ENCODE assay signal across 10 cellular contexts in genomic region chrX:8042304-8042703, GRCh38.
DNase-seq lines count a peak whose midpoint lies in the region; ATAC-seq and TF ChIP-seq lines count a peak whose summit lies in the region.
"Had no signal": no experiment of that assay in that cellular context is flagged by ENCODE, and none has a peak within 500 bp of the region (broad histone marks: within the 10 kb centered on the region; RNA-seq: fewer than 3 reads in every experiment).

No MANE protein-coding gene starts in this region.

- no peaks in the 10 kb centered on the region for H3K36me3 Mint-ChIP-seq in activated T-helper 1 cell treated with anti-CD3 and anti-CD28 coated beads, Interleukin-12 subunit alpha, Interleukin-12 subunit beta, Interleukin-2, Interleukin-4 antibody, amounts not matched to agents 30 ng/mL and 10 ng/mL and 1 ng/mL, durations not matched to agents 14 hours and 24 hours and 36 hours (ENCODE audit: low read depth)
- H3K36me3 Mint-ChIP-seq: natural killer cell treated with Interleukin-12 subunit alpha and Interleukin-12 subunit beta and Interleukin-15 and Interleukin-18, amount 100 ng/mL, for 72 hours had no signal

- H3K9me3 ChIP-seq in lower lobe of right lung: no peaks in the 10 kb centered on the region

- H3K27ac ChIP-seq in lower lobe of right lung: no peak overlapping the region

- H3K36me3 ChIP-seq in lower lobe of right lung: no peaks in the 10 kb centered on the region

- TF ChIP-seq CTCF in fibroblast of villous mesenchyme (IDR thresholded peaks at IDR 0.05; ENCODE audit: insufficient read depth, low read depth, low read length): peak; percentile 30
- no peak for TF ChIP-seq CTCF in lower lobe of right lung (IDR thresholded peaks at IDR 0.05)

- no peaks in the 10 kb centered on the region for H3K27me3 ChIP-seq in lower lobe of right lung (ENCODE audit: low read depth)

- no peaks in the 10 kb centered on the region for H3K27me3 Mint-ChIP-seq in activated T-helper 1 cell treated with anti-CD3 and anti-CD28 coated beads, Interleukin-12 subunit alpha, Interleukin-12 subunit beta, Interleukin-2, Interleukin-4 antibody, amounts not matched to agents 30 ng/mL and 10 ng/mL and 1 ng/mL, durations not matched to agents 14 hours and 24 hours and 36 hours (ENCODE audit: insufficient read depth)

- H3K4me3 ChIP-seq in fibroblast of villous mesenchyme (ENCODE audit: low read depth, low read length) (no peak overlapping the region), lower lobe of right lung (no peak overlapping the region)

- no peak overlapping the region for H3K4me3 Mint-ChIP-seq in activated T-helper 1 cell treated with anti-CD3 and anti-CD28 coated beads, Interleukin-12 subunit alpha, Interleukin-12 subunit beta, Interleukin-2, Interleukin-4 antibody, amounts not matched to agents 30 ng/mL and 10 ng/mL and 1 ng/mL, durations not matched to agents 14 hours and 24 hours and 36 hours
- H3K4me3 Mint-ChIP-seq: natural killer cell treated with Interleukin-12 subunit alpha and Interleukin-12 subunit beta and Interleukin-15 and Interleukin-18, amount 100 ng/mL, for 72 hours; T-helper 1 cell treated with Interleukin-12 subunit alpha and Interleukin-12 subunit beta and Interleukin-4 antibody, amounts not matched to agents 30 μg/mL and 1 μg/mL, for 36 hours had no signal

- no peaks in the 10 kb centered on the region for H3K4me1 Mint-ChIP-seq in activated T-helper 1 cell treated with anti-CD3 and anti-CD28 coated beads, Interleukin-12 subunit alpha, Interleukin-12 subunit beta, Interleukin-2, Interleukin-4 antibody, amounts not matched to agents 30 ng/mL and 10 ng/mL and 1 ng/mL, durations not matched to agents 14 hours and 24 hours and 36 hours (ENCODE audit: low read depth)

- no peaks in the 10 kb centered on the region for H3K9me3 Mint-ChIP-seq in activated T-helper 1 cell treated with anti-CD3 and anti-CD28 coated beads, Interleukin-12 subunit alpha, Interleukin-12 subunit beta, Interleukin-2, Interleukin-4 antibody, amounts not matched to agents 30 ng/mL and 10 ng/mL and 1 ng/mL, durations not matched to agents 14 hours and 24 hours and 36 hours
- H3K9me3 Mint-ChIP-seq: natural killer cell treated with Interleukin-12 subunit alpha and Interleukin-12 subunit beta and Interleukin-15 and Interleukin-18, amount 100 ng/mL, for 72 hours; T-helper 1 cell treated with Interleukin-12 subunit alpha and Interleukin-12 subunit beta and Interleukin-4 antibody, amounts not matched to agents 30 μg/mL and 1 μg/mL, for 36 hours had no signal

- DNase-seq in ELF-1 (ENCODE audit: low read depth, low spot score) (peak; percentile 18), NCI-H69 (lab: John Stamatoyannopoulos, UW) (peak; percentile 74), fibroblast of villous mesenchyme (ENCODE audit: low read depth) (no peak), lower lobe of right lung (no peak)
- no peak for DNase-seq in activated T-helper 1 cell treated with anti-CD3 and anti-CD28 coated beads, Interleukin-12 subunit alpha, Interleukin-12 subunit beta, Interleukin-2, Interleukin-4 antibody, amounts not matched to agents 30 ng/mL and 10 ng/mL and 1 ng/mL, durations not matched to agents 14 hours and 24 hours and 36 hours (ENCODE audit: low spot score)

- intact Hi-C loops in lower lobe of right lung (cut with DNase I): no loop called here
- intact Hi-C loops in activated T-helper 1 cell treated with anti-CD3 and anti-CD28 coated beads, Interleukin-12 subunit alpha, Interleukin-12 subunit beta, Interleukin-2, Interleukin-4 antibody, amounts not matched to agents 30 ng/mL and 10 ng/mL and 1 ng/mL, durations not matched to agents 14 hours and 24 hours and 36 hours (cut with micrococcal nuclease): no loop called here

- no peak overlapping the region for H3K27ac Mint-ChIP-seq in activated T-helper 1 cell treated with anti-CD3 and anti-CD28 coated beads, Interleukin-12 subunit alpha, Interleukin-12 subunit beta, Interleukin-2, Interleukin-4 antibody, amounts not matched to agents 30 ng/mL and 10 ng/mL and 1 ng/mL, durations not matched to agents 14 hours and 24 hours and 36 hours
- H3K27ac Mint-ChIP-seq: natural killer cell treated with Interleukin-12 subunit alpha and Interleukin-12 subunit beta and Interleukin-15 and Interleukin-18, amount 100 ng/mL, for 72 hours; T-helper 1 cell treated with Interleukin-12 subunit alpha and Interleukin-12 subunit beta and Interleukin-4 antibody, amounts not matched to agents 30 μg/mL and 1 μg/mL, for 36 hours had no signal

- H3K4me1 ChIP-seq in lower lobe of right lung: no peaks in the 10 kb centered on the region

- ATAC-seq in GM21360 (IDR thresholded peaks at IDR 0.05; ENCODE audit: unreplicated experiment): peak; percentile 63
- no peak for ATAC-seq in lower lobe of right lung
- ATAC-seq in HG02588 (IDR thresholded peaks at IDR 0.05; ENCODE audit: unreplicated experiment): no peak
- no peak for ATAC-seq in HG03439 (IDR thresholded peaks at IDR 0.05; ENCODE audit: unreplicated experiment)
- ATAC-seq: natural killer cell treated with Interleukin-12 subunit alpha and Interleukin-12 subunit beta and Interleukin-15 and Interleukin-18, amount 100 ng/mL, for 72 hours had no signal

Comparison
In these comparisons a context has a peak if more than half of its experiments do, and no peak if none do; other contexts are left out.
1. DNase-seq: peak in ELF-1 (single experiment) and NCI-H69 (single experiment); none in fibroblast of villous mesenchyme (single experiment), lower lobe of right lung (single experiment) and activated T-helper 1 cell treated with anti-CD3 and anti-CD28 coated beads, Interleukin-12 subunit alpha, Interleukin-12 subunit beta, Interleukin-2, Interleukin-4 antibody, amounts not matched to agents 30 ng/mL and 10 ng/mL and 1 ng/mL, durations not matched to agents 14 hours and 24 hours and 36 hours (single experiment).